In genomic region chr5:159199225-159199624, GRCh38 we compare ENCODE assay signal across 14 cellular contexts. TPM values are rescaled to one million over a fixed set of nuclear protein-coding genes. Genes with fewer than 3 reads are reported as not detected.
DNase-seq lines count a peak whose midpoint lies in the region; ATAC-seq, FAIRE-seq and TF ChIP-seq lines count a peak whose summit lies in the region.
"Had no signal": no experiment of that assay in that cellular context is flagged by ENCODE, and none has a peak within 500 bp of the region (broad histone marks: within the 10 kb centered on the region; RNA-seq: fewer than 3 reads in every experiment).

No MANE protein-coding gene starts in this region.

- peaks cover 21 to 71% (median 26%) of the 10 kb centered on the region in 10 experiments for H3K4me1 ChIP-seq in BLaER1 treated with 17β-estradiol and CSF1 and Interleukin-3, amounts not matched to agents 10 nM and 100 nM
- peaks cover 58% of the 10 kb centered on the region for H3K4me1 ChIP-seq in CD4-positive, alpha-beta memory T cell (ENCODE audit: insufficient read depth, low read length)
- H3K4me1 ChIP-seq in OCI-LY7 (ENCODE audit: insufficient read depth, low read length, poor library complexity, severe bottlenecking) = peaks cover 35% of the 10 kb centered on the region

- POLR2A ChIA-PET in CD4-positive, alpha-beta memory T cell (lab: Charles Lee; ENCODE audit: partially characterized antibody) = interaction anchor here (0.6 to 4.6 kb wide), 8 partner anchors 8 to 118 kb away, joined by 3 to 61 read pairs (median 5); no protein-coding TSS in a partner anchor
- POLR2A ChIA-PET in OCI-LY7 (lab: Charles Lee) = interaction anchor here (0.6 to 4.5 kb wide), 7 partner anchors 8 to 1716 kb away, joined by 3 to 53 read pairs (median 5); no protein-coding TSS in a partner anchor

- H3K9me3 ChIP-seq in BLaER1 treated with 17β-estradiol and CSF1 and Interleukin-3, amounts not matched to agents 10 nM and 100 nM (replicated peaks in 1 of 11) = peaks cover 0 to 4% (median 0%) of the 10 kb centered on the region in 11 experiments; a peak in 2 of 22 replicates
- no peaks in the 10 kb centered on the region for H3K9me3 ChIP-seq in CD4-positive, alpha-beta memory T cell (ENCODE audit: control insufficient read depth in 1 of 2, low read length in 2 of 2)
- H3K9me3 ChIP-seq in OCI-LY7 (ENCODE audit: low read length) = no peaks in the 10 kb centered on the region

- no peaks in the 10 kb centered on the region for H3K27me3 Mint-ChIP-seq in CD4-positive, alpha-beta memory T cell
- no peaks in the 10 kb centered on the region for H3K27me3 Mint-ChIP-seq in central memory CD8-positive, alpha-beta T cell
- H3K27me3 Mint-ChIP-seq: progenitor cell of endocrine pancreas had no signal

- H3K27ac ChIP-seq in BLaER1 treated with 17β-estradiol and CSF1 and Interleukin-3, amounts not matched to agents 10 nM and 100 nM = peak overlapping the region in 5 of 11 experiments; percentile 3 to 43 (median 16); a peak in 4 of 22 replicates
- H3K27ac ChIP-seq in CD4-positive, alpha-beta memory T cell (ENCODE audit: low read depth, low read length) = no peak overlapping the region
- peak overlapping the region; percentile 59 for H3K27ac ChIP-seq in OCI-LY7 (ENCODE audit: low read depth, low read length, poor library complexity, severe bottlenecking)

- no peak for FAIRE-seq in D721Med (lab: Jason Lieb, UNC)

- no peak overlapping the region for H2AFZ ChIP-seq in OCI-LY7 (ENCODE audit: low read length)

- no peaks in the 10 kb centered on the region for H3K27me3 ChIP-seq in BLaER1 treated with 17β-estradiol and CSF1 and Interleukin-3, amounts not matched to agents 10 nM and 100 nM
- no peaks in the 10 kb centered on the region for H3K27me3 ChIP-seq in CD4-positive, alpha-beta memory T cell (ENCODE audit: insufficient read depth, low read length)

- peaks cover 8 to 99% (median 42%) of the 10 kb centered on the region in 11 experiments; a peak in 20 of 22 replicates for H4K20me1 ChIP-seq in BLaER1 treated with 17β-estradiol and CSF1 and Interleukin-3, amounts not matched to agents 10 nM and 100 nM
- H4K20me1 ChIP-seq in OCI-LY7 (ENCODE audit: insufficient read depth, low read length) = peaks cover 8% of the 10 kb centered on the region; the same call in 1 of the 2 replicates

- H3K27ac Mint-ChIP-seq in CD4-positive, alpha-beta memory T cell = peak overlapping the region; percentile 63 to 84 (median 75)
- peak overlapping the region; percentile 68 for H3K27ac Mint-ChIP-seq in central memory CD8-positive, alpha-beta T cell (ENCODE audit: low read depth)
- H3K27ac Mint-ChIP-seq: progenitor cell of endocrine pancreas had no signal

- H3K4me3 Mint-ChIP-seq in CD4-positive, alpha-beta memory T cell = peak overlapping the region in 6 of 8 donors; percentile 3 to 65 (median 30)
- no peak overlapping the region for H3K4me3 Mint-ChIP-seq in central memory CD8-positive, alpha-beta T cell

- peak overlapping the region; percentile 3 to 87 (median 45); a peak in 20 of 22 replicates for H3K4me2 ChIP-seq in BLaER1 treated with 17β-estradiol and CSF1 and Interleukin-3, amounts not matched to agents 10 nM and 100 nM
- H3K4me2 ChIP-seq in OCI-LY7 (ENCODE audit: low read length) = peak overlapping the region; percentile 41

- no peak for ATAC-seq in central memory CD8-positive, alpha-beta T cell (replicated peaks; ENCODE audit: extremely low read depth, poor library complexity, severe bottlenecking)
- ATAC-seq: left lobe of liver had no signal

- H3K4me1 Mint-ChIP-seq in CD4-positive, alpha-beta memory T cell = peaks cover 52 to 86% (median 72%) of the 10 kb centered on the region in 4 donors
- H3K4me1 Mint-ChIP-seq in central memory CD8-positive, alpha-beta T cell = peaks cover 63% of the 10 kb centered on the region

- H3K36me3 ChIP-seq in BLaER1 treated with 17β-estradiol and CSF1 and Interleukin-3, amounts not matched to agents 10 nM and 100 nM = peaks cover 57 to 93% (median 78%) of the 10 kb centered on the region in 11 experiments
- H3K36me3 ChIP-seq in CD4-positive, alpha-beta memory T cell (ENCODE audit: insufficient read depth, low read length) = peaks cover 22% of the 10 kb centered on the region
- H3K36me3 ChIP-seq in OCI-LY7 (ENCODE audit: insufficient read depth, low read length) = peaks cover 69% of the 10 kb centered on the region

- CTCF ChIA-PET in CD4-positive, alpha-beta memory T cell (lab: Charles Lee; ENCODE audit: partially characterized antibody) = interaction anchor here (1.3 to 3.4 kb wide), 4 partner anchors 9 to 43 kb away, joined by 4 to 20 read pairs (median 7); no protein-coding TSS in a partner anchor
- CTCF ChIA-PET in OCI-LY7 (lab: Charles Lee; ENCODE audit: unreplicated experiment) = no interaction called here

- no TSS peak for BruUV-seq in OCI-LY7 (replicated peaks; lab: Mats Ljungman, UMichigan)

- no peak overlapping the region for H3K4me3 ChIP-seq in BLaER1 treated with 17β-estradiol and CSF1 and Interleukin-3, amounts not matched to agents 10 nM and 100 nM
- no peak overlapping the region for H3K4me3 ChIP-seq in CD4-positive, alpha-beta memory T cell (ENCODE audit: low read length in 2 of 2)
- H3K4me3 ChIP-seq in OCI-LY7 (ENCODE audit: low read depth, low read length, poor library complexity, severe bottlenecking) = no peak overlapping the region

- H3K36me3 Mint-ChIP-seq in CD4-positive, alpha-beta memory T cell = peaks cover 34 to 52% of the 10 kb centered on the region in 2 donors
- H3K36me3 Mint-ChIP-seq in central memory CD8-positive, alpha-beta T cell (ENCODE audit: insufficient read depth) = peaks cover 32% of the 10 kb centered on the region

- peak overlapping the region in 1 of 11 experiments; percentile 29; a peak in 1 of 22 replicates for H3K9ac ChIP-seq in BLaER1 treated with 17β-estradiol and CSF1 and Interleukin-3, amounts not matched to agents 10 nM and 100 nM

- peaks cover 93% of the 10 kb centered on the region for H3K79me2 ChIP-seq in OCI-LY7 (ENCODE audit: insufficient read depth, low read depth, low read length)

- intact Hi-C loops in CD4-positive, alpha-beta memory T cell (cut with micrococcal nuclease) = no loop called here
- intact Hi-C loops in OCI-LY7 (cut with micrococcal nuclease; ENCODE audit: unreplicated experiment) = no loop called here

- no peak for TF ChIP-seq CTCF in OCI-LY7 (conservative IDR thresholded peaks at IDR 0.05; ENCODE audit: low read length)
- TF ChIP-seq CTCF in D721Med (IDR thresholded peaks at IDR 0.05; ENCODE audit: insufficient read depth, missing control alignments) = no peak

- DNase-seq in CD4-positive, alpha-beta memory T cell = no peak
- DNase-seq in OCI-LY7 (ENCODE audit: low spot score) (no peak), D721Med (ENCODE audit: insufficient read length, low spot score) (no peak), kidney tubule cell (ENCODE audit: low spot score) (no peak), COLO668 (lab: John Stamatoyannopoulos, UW; ENCODE audit: unreplicated experiment) (no peak)
- no peak for DNase-seq in central memory CD8-positive, alpha-beta T cell (ENCODE audit: low spot score in 2 of 2)
- DNase-seq: cerebellar nuclear complex, COR-L47, GDM1, NCI-H82, Right ventricle myocardium superior had no signal

- no peaks in the 10 kb centered on the region for H3K9me3 Mint-ChIP-seq in CD4-positive, alpha-beta memory T cell
- no peaks in the 10 kb centered on the region for H3K9me3 Mint-ChIP-seq in central memory CD8-positive, alpha-beta T cell

- no peaks in the 10 kb centered on the region for H3K9me2 ChIP-seq in OCI-LY7 (ENCODE audit: insufficient read depth, low read length)

RNA-seq across cellular contexts. Expression of gene RNF145, which starts 10.1 kb away (rescaled TPM):
- 10 to 100 TPM; 62.4 to 67.8 TPM for total RNA-seq in CD4-positive, alpha-beta memory T cell
- 10 to 100 TPM; 13.1 to 16.9 TPM for polyA plus RNA-seq in CD4-positive, alpha-beta memory T cell
- total RNA-seq in OCI-LY7 (2014; rRNA removed; shearing (Covaris generic)) = 18.6 and 18.9 TPM in 2 replicates
- 32.0 and 34.9 TPM in 2 replicates for total RNA-seq in OCI-LY7 (2022)
